8 cellular contexts compared by ENCODE assay signal in genomic region chr1:202586018-202586821, GRCh38.
DNase-seq lines count a peak whose midpoint lies in the region; ATAC-seq and TF ChIP-seq lines count a peak whose summit lies in the region.

No MANE protein-coding gene starts in this region.

- peaks cover 1 to 25% (median 17%) of the 10 kb centered on the region in 3 donors for H3K36me3 Mint-ChIP-seq in naive thymus-derived CD8-positive, alpha-beta T cell

- TF ChIP-seq EP300 in tibial nerve (IDR thresholded peaks at IDR 0.05) = no peak

- WGBS in tibial nerve, 2 donors = 17 to 22% methylated on average over 4 of the region's 4 CpGs

- no peak overlapping the region for H3K4me3 ChIP-seq in tibial nerve

- no peaks in the 10 kb centered on the region for H3K27me3 ChIP-seq in tibial nerve

- ATAC-seq in GM18520 (IDR thresholded peaks at IDR 0.05; ENCODE audit: unreplicated experiment) (no peak), HG03457 (IDR thresholded peaks at IDR 0.05; ENCODE audit: unreplicated experiment) (no peak)
- no peak for ATAC-seq in naive thymus-derived CD8-positive, alpha-beta T cell

- no peaks in the 10 kb centered on the region for H3K9me3 Mint-ChIP-seq in naive thymus-derived CD8-positive, alpha-beta T cell

- H3K36me3 ChIP-seq in tibial nerve = peaks cover 0 to 38% (median 0%) of the 10 kb centered on the region in 3 donors

- H3K4me1 ChIP-seq in tibial nerve = peaks cover 0 to 75% (median 43%) of the 10 kb centered on the region in 4 donors

- no peaks in the 10 kb centered on the region for H3K9me3 ChIP-seq in tibial nerve

- H3K4me1 Mint-ChIP-seq in naive thymus-derived CD8-positive, alpha-beta T cell = peaks cover 0 to 10% (median under 1%) of the 10 kb centered on the region in 4 donors

- POLR2A ChIA-PET in naive thymus-derived CD8-positive, alpha-beta T cell (lab: Charles Lee) = no interaction called here

- TF ChIP-seq POLR2A in tibial nerve (IDR thresholded peaks at IDR 0.05) = no peak

- DNase-seq in NCI-H2196 (lab: John Stamatoyannopoulos, UW; ENCODE audit: unreplicated experiment) (peak; percentile 34), NCI-H2196 treated with DMSO at 0.1 percent for 48 hours (lab: John Stamatoyannopoulos, UW; ENCODE audit: unreplicated experiment) (no peak), SKM-1 treated with dmso at 0.1 percent for 144 hours (lab: John Stamatoyannopoulos, UW; ENCODE audit: unreplicated experiment) (peak; percentile 64), iris pigment epithelial cell (ENCODE audit: low read depth) (peak; percentile 69), tibial nerve (ENCODE audit: low spot score in 2 of 2) (peak; percentile 76 to 79)
- DNase-seq in naive thymus-derived CD8-positive, alpha-beta T cell = no peak

- H3K27me3 Mint-ChIP-seq in naive thymus-derived CD8-positive, alpha-beta T cell = no peaks in the 10 kb centered on the region

- no peak overlapping the region for H3K4me3 Mint-ChIP-seq in naive thymus-derived CD8-positive, alpha-beta T cell

- H3K27ac Mint-ChIP-seq in naive thymus-derived CD8-positive, alpha-beta T cell = peak overlapping the region in 2 of 10 donors; percentile 49 to 77

- peak overlapping the region; percentile 7 to 85 (median 47) for H3K27ac ChIP-seq in tibial nerve

- TF ChIP-seq CTCF in tibial nerve (IDR thresholded peaks at IDR 0.05) = no peak

Comparison
In these comparisons a context has a peak if more than half of its experiments do, and no peak if none do; other contexts are left out.
1. DNase-seq: peak in NCI-H2196 (single experiment), SKM-1 treated with dmso at 0.1 percent for 144 hours (single experiment), iris pigment epithelial cell (single experiment) and tibial nerve (2 of 2); none in NCI-H2196 treated with DMSO at 0.1 percent for 48 hours (single experiment) and naive thymus-derived CD8-positive, alpha-beta T cell (0 of 10).